In genomic region chr1:70586046-70586445, GRCh38 we compare ENCODE assay signal across 16 cellular contexts.
DNase-seq lines count a peak whose midpoint lies in the region; ATAC-seq, FAIRE-seq and TF ChIP-seq lines count a peak whose summit lies in the region.
"Had no signal": no experiment of that assay in that cellular context is flagged by ENCODE, and none has a peak within 500 bp of the region (broad histone marks: within the 10 kb centered on the region; RNA-seq: fewer than 3 reads in every experiment).

No MANE protein-coding gene starts in this region.

- H3K9ac ChIP-seq in HUES48 (ENCODE audit: low read depth, low read length): no peak overlapping the region
- no peak overlapping the region for H3K9ac ChIP-seq in H1 (replicated peaks in 1 of 4; ENCODE audit: extremely low read depth in 1 of 4, low read depth in 3 of 4, low read length in 3 of 4)
- no peak overlapping the region for H3K9ac ChIP-seq in mesendoderm (ENCODE audit: low read length)
- H3K9ac ChIP-seq: BLaER1 had no signal

- no peaks in the 10 kb centered on the region for H3F3A ChIP-seq in GM23338 (replicated peaks; ENCODE audit: low read depth)

- H3K9me2 ChIP-seq in GM23338 (ENCODE audit: insufficient read depth): no peaks in the 10 kb centered on the region

- H2BK5ac ChIP-seq in H1 (ENCODE audit: low read depth, low read length) (no peak overlapping the region), mesendoderm (ENCODE audit: low read length) (no peak overlapping the region)

- no peaks in the 10 kb centered on the region for H3K36me3 ChIP-seq in GM23338 (ENCODE audit: insufficient read depth)
- no peaks in the 10 kb centered on the region for H3K36me3 ChIP-seq in HUES48 (ENCODE audit: control insufficient read depth, insufficient read depth, low read length)
- no peaks in the 10 kb centered on the region for H3K36me3 ChIP-seq in H1 (ENCODE audit: control insufficient read depth in 2 of 4, insufficient read depth in 4 of 4, low read length in 3 of 4)
- no peaks in the 10 kb centered on the region for H3K36me3 ChIP-seq in mesendoderm (ENCODE audit: control insufficient read depth, insufficient read depth, low read length)
- H3K36me3 ChIP-seq: BLaER1, HAP-1 had no signal

- H4K5ac ChIP-seq in H1 (ENCODE audit: insufficient read length, low read depth, low read length): no peak overlapping the region
- no peak overlapping the region for H4K5ac ChIP-seq in mesendoderm (ENCODE audit: low read length)

- peak overlapping the region; percentile 77 for H3K27ac Mint-ChIP-seq in GM23338
- H3K27ac Mint-ChIP-seq: CD14-positive monocyte; CD4-positive, alpha-beta memory T cell had no signal

- H3K4me1 Mint-ChIP-seq in GM23338: peaks cover 35% of the 10 kb centered on the region
- H3K4me1 Mint-ChIP-seq: CD14-positive monocyte; CD4-positive, alpha-beta memory T cell had no signal

- in situ Hi-C loops in GM13977 (cut with MboI; ENCODE audit: low pct_unique_long_range_greater_than_20kb, low sequenced_read_pairs, unreplicated experiment): no loop called here

- H2AFZ ChIP-seq in GM23338 (no peak overlapping the region), H1 (ENCODE audit: low read length) (no peak overlapping the region)

- H2AK5ac ChIP-seq in H1 (ENCODE audit: low read depth, low read length): no peak overlapping the region
- H2AK5ac ChIP-seq in mesendoderm (ENCODE audit: low read length): no peak overlapping the region

- peaks cover 20% of the 10 kb centered on the region for H3K9me3 Mint-ChIP-seq in GM23338
- H3K9me3 Mint-ChIP-seq: CD4-positive, alpha-beta memory T cell had no signal

- H3K79me1 ChIP-seq in H1 (ENCODE audit: low read depth, low read length): no peaks in the 10 kb centered on the region
- H3K79me1 ChIP-seq in mesendoderm (ENCODE audit: low read length): no peaks in the 10 kb centered on the region

- H2BK120ac ChIP-seq in H1 (replicated peaks; ENCODE audit: low read depth, low read length) (peak overlapping the region; percentile 8), mesendoderm (ENCODE audit: low read depth, low read length) (peak overlapping the region; percentile 45)

- H3K56ac ChIP-seq in H1 (replicated peaks; ENCODE audit: insufficient read length, low read depth, low read length) (no peak overlapping the region), mesendoderm (ENCODE audit: low read length) (no peak overlapping the region)

- H3K4me2 ChIP-seq in GM23338 (peak overlapping the region; percentile 29; the same call in 1 of the 2 replicates), H1 (ENCODE audit: insufficient read depth in 1 of 2, low read depth in 2 of 2, low read length in 2 of 2) (peak overlapping the region in 1 of 2 experiments; percentile 14; a peak in 2 of 4 replicates), mesendoderm (ENCODE audit: low read length) (no peak overlapping the region)
- H3K4me2 ChIP-seq: BLaER1 had no signal

- H3K27me3 ChIP-seq in GM23338 (ENCODE audit: insufficient read depth) (no peaks in the 10 kb centered on the region), HUES48 (ENCODE audit: control insufficient read depth, insufficient read depth, low read length) (no peaks in the 10 kb centered on the region), H1 (replicated peaks in 1 of 4; ENCODE audit: control insufficient read depth in 3 of 4, extremely low read depth in 1 of 4, insufficient read depth in 3 of 4, low read length in 3 of 4) (no peaks in the 10 kb centered on the region), mesendoderm (ENCODE audit: insufficient read depth, low read length, poor library complexity) (no peaks in the 10 kb centered on the region)
- H3K27me3 ChIP-seq: BLaER1 had no signal

- no peak for TF ChIP-seq EP300 in H1 (IDR thresholded peaks at IDR 0.05; ENCODE audit: borderline replicate concordance in 1 of 2, low read depth in 2 of 2, low read length in 2 of 2)

- no peak overlapping the region for H3K27ac ChIP-seq in GM23338 (ENCODE audit: low read depth)
- H3K27ac ChIP-seq in HUES48 (ENCODE audit: low read depth, low read length): peak overlapping the region; percentile 42
- no peak overlapping the region for H3K27ac ChIP-seq in H1 (ENCODE audit: low read depth, low read length)
- H3K27ac ChIP-seq in mesendoderm (ENCODE audit: low read depth, low read length): no peak overlapping the region
- H3K27ac ChIP-seq: BLaER1 had no signal

- no peaks in the 10 kb centered on the region for H3K23me2 ChIP-seq in H1 (ENCODE audit: low read depth, low read length)

- no peak overlapping the region for H3K4me3 Mint-ChIP-seq in GM23338
- H3K4me3 Mint-ChIP-seq: CD14-positive monocyte; CD4-positive, alpha-beta memory T cell had no signal

- FAIRE-seq in H1 (lab: Jason Lieb, UNC): no peak
- FAIRE-seq: GM12892 had no signal

- CTCF ChIA-PET in H1 (lab: Charles Lee; ENCODE audit: partially characterized antibody): interaction anchor here (1.6 kb wide), 1 partner anchor 10 kb away, joined by 8 read pairs; no protein-coding TSS in a partner anchor

- H4K8ac ChIP-seq in H1 (ENCODE audit: extremely low read depth, insufficient read depth, low read length) (no peak overlapping the region), mesendoderm (ENCODE audit: low read depth, low read length) (no peak overlapping the region)

- POLR2A ChIA-PET in H1 (lab: Charles Lee; ENCODE audit: partially characterized antibody): no interaction called here

- H3K4me3 ChIP-seq in GM23338: no peak overlapping the region
- no peak overlapping the region for H3K4me3 ChIP-seq in HUES48 (ENCODE audit: low read depth, low read length)
- H3K4me3 ChIP-seq in H1 (ENCODE audit: extremely low read depth in 1 of 4, insufficient read depth in 2 of 4, low read depth in 3 of 4, low read length in 4 of 4): no peak overlapping the region
- no peak overlapping the region for H3K4me3 ChIP-seq in mesendoderm (ENCODE audit: low read length)
- H3K4me3 ChIP-seq: BLaER1, HAP-1 had no signal

- peaks cover 2% of the 10 kb centered on the region for H3K27me3 Mint-ChIP-seq in GM23338 (ENCODE audit: insufficient read depth, low read depth, poor library complexity)

- H3K4ac ChIP-seq in H1 (replicated peaks; ENCODE audit: insufficient read length, low read depth, low read length): no peak overlapping the region
- peak overlapping the region; percentile 16 for H3K4ac ChIP-seq in mesendoderm (ENCODE audit: low read depth, low read length)

- H3K14ac ChIP-seq in H1 (ENCODE audit: insufficient read length): no peak overlapping the region

- ATAC-seq in GM23338: peak; percentile 55

- H3K79me2 ChIP-seq in GM23338 (replicated peaks; ENCODE audit: insufficient read depth) (no peaks in the 10 kb centered on the region), H1 (ENCODE audit: control insufficient read depth in 1 of 2, insufficient read depth in 2 of 2, low read length in 2 of 2) (no peaks in the 10 kb centered on the region), mesendoderm (ENCODE audit: control insufficient read depth, insufficient read depth, low read length) (no peaks in the 10 kb centered on the region)

- WGBS in H1 (ENCODE audit: extremely low coverage in 1 of 2, insufficient coverage in 1 of 2, insufficient read length in 1 of 2, insufficient replicate concordance in 2 of 2, low coverage in 1 of 2, low lambda C conversion rate in 2 of 2, missing lambda C conversion rate in 1 of 2), 2 experiments: 69% methylated on average over 1 of the region's 1 CpG; no CpG with 5 or more reads in 1 of the 2 experiments
- WGBS in mesendoderm (ENCODE audit: extremely low coverage, insufficient coverage, low lambda C conversion rate): no CpG with 5 or more reads among the region's 1 CpG

- H3K36me3 Mint-ChIP-seq in GM23338 (ENCODE audit: low read depth): peaks cover 24% of the 10 kb centered on the region
- H3K36me3 Mint-ChIP-seq: CD14-positive monocyte; CD4-positive, alpha-beta memory T cell had no signal

- H3K18ac ChIP-seq in H1 (ENCODE audit: extremely low read depth, low read length): no peak overlapping the region; the same call in 1 of the 2 replicates
- peak overlapping the region; percentile 87 for H3K18ac ChIP-seq in mesendoderm (ENCODE audit: low read length)

- H3K23ac ChIP-seq in H1 (ENCODE audit: insufficient read length) (no peak overlapping the region), mesendoderm (ENCODE audit: low read length) (no peak overlapping the region)

- no peak overlapping the region for H2BK12ac ChIP-seq in H1 (ENCODE audit: low read depth, low read length)

- H4K91ac ChIP-seq in H1 (replicated peaks; ENCODE audit: insufficient read length, low read length): no peak overlapping the region

- TF ChIP-seq CTCF in GM23338 (conservative IDR thresholded peaks at IDR 0.05; ENCODE audit: low read depth in 2 of 2) (no peak), H1 (IDR thresholded peaks at IDR 0.05; ENCODE audit: control extremely low read depth in 1 of 3, insufficient read depth in 1 of 3, low read depth in 1 of 3, low read length in 3 of 3) (no peak), GM13977 (IDR thresholded peaks at IDR 0.05; ENCODE audit: extremely low read depth, insufficient read depth, missing control alignments) (no peak)

- DNase-seq in GM23338 (ENCODE audit: low spot score) (peak; percentile 23), H1 (ENCODE audit: low read depth in 1 of 2, low spot score in 2 of 2) (no peak), mesendoderm (no peak), NCI-H2171 (lab: John Stamatoyannopoulos, UW) (no peak), GM13977 (ENCODE audit: low spot score) (no peak)
- no peak for DNase-seq in activated CD4-positive, alpha-beta T cell treated with anti-CD3 and anti-CD28 coated beads, Interleukin-2, amount 50 U/mL, for 48 hours
- DNase-seq: 8988T; CD4-positive, alpha-beta memory T cell; DMS153; DMS79; GDM1 had no signal

- no peaks in the 10 kb centered on the region for H3K9me3 ChIP-seq in HUES48 (ENCODE audit: control insufficient read depth, insufficient read depth, low read length)
- H3K9me3 ChIP-seq in H1 (ENCODE audit: insufficient read depth in 2 of 2, low read depth in 1 of 2, low read length in 1 of 2): no peaks in the 10 kb centered on the region
- H3K9me3 ChIP-seq: BLaER1, HAP-1 had no signal

- H3K4me1 ChIP-seq in GM23338 (ENCODE audit: insufficient read depth) (peaks cover 28% of the 10 kb centered on the region), HUES48 (ENCODE audit: control insufficient read depth, insufficient read depth, low read length) (peaks cover 29% of the 10 kb centered on the region), H1 (replicated peaks in 1 of 4; ENCODE audit: control insufficient read depth in 3 of 4, insufficient read depth in 4 of 4, low read length in 3 of 4) (peaks cover 0 to 11% (median 6%) of the 10 kb centered on the region in 4 experiments; a peak in 4 of 7 replicates), mesendoderm (ENCODE audit: control insufficient read depth, low read depth, low read length) (no peaks in the 10 kb centered on the region)
- H3K4me1 ChIP-seq: BLaER1 had no signal

- no peak for TF ChIP-seq POLR2A in H1 (IDR thresholded peaks at IDR 0.05; ENCODE audit: control extremely low read depth in 1 of 2, low read depth in 2 of 2, low read length in 2 of 2)

- peak overlapping the region; percentile 74; the same call in 1 of the 2 replicates for H2BK20ac ChIP-seq in H1 (ENCODE audit: low read length)

- TF ChIP-seq RAD21 in H1 (IDR thresholded peaks at IDR 0.05 in 1 of 2, conservative IDR thresholded peaks at IDR 0.05 in 1 of 2; ENCODE audit: low read depth in 2 of 2, low read length in 2 of 2): no peak

- H2BK15ac ChIP-seq in H1 (ENCODE audit: low read length) (no peak overlapping the region), mesendoderm (replicated peaks; ENCODE audit: low read depth) (no peak overlapping the region)

- H4K20me1 ChIP-seq in GM23338 (replicated peaks; ENCODE audit: insufficient read depth) (no peaks in the 10 kb centered on the region), H1 (replicated peaks in 1 of 2; ENCODE audit: control insufficient read depth in 1 of 2, insufficient read depth in 2 of 2, low read length in 2 of 2) (no peaks in the 10 kb centered on the region)
- H4K20me1 ChIP-seq: BLaER1 had no signal
